In the genomic region with DNA sequence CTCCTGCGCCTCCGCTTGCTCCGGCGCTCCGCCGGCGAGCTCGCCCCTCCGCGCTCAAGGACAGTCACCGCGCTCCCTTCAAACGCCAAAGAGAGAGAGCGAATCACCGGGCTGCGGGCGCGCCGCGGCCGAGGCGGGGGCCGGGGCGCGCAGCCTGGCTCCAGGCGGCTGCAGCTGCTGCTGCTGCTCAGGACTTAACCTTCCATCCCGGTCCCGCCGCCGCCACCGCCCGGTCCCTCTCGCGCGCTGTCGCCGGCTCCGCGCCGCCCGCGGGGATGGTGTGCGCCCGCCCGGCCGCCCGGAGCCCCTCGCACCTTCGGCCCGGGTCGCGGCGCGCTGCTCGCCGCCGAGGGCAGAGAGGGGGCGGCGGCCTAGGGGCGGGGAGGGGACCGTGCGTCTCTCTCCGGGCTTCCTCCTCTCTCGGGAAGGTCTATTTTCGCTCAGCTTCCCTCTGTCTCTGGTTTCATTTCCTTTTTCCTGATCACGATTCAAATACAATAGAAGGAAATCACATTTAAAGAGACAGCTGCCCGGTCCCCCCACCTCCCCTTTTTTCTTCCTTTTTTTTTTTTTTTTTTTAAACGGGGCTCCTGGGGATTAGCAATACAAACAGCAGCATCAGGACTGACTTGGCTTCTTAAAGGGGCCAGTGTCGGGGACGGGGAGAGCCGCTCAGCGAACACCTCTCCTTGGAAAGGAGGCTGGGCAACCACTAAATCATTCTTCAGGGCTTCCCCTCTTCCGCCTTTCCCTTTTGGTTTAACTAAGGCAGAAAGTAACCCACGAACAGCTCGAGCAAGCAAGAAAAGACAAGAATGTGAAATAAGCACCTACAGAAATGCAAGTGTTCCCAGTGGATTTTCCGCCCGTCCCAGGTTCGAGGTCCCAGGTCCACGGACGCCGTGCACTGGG, we compare ENCODE assay signal across 8 cellular contexts. TPM values are rescaled to one million over a fixed set of nuclear protein-coding genes. Genes with fewer than 3 reads are reported as not detected.
A peak's percentile ranks its signal among the peaks of the same experiment; 100 is the strongest.
DNase-seq lines count a peak whose midpoint lies in the region; ATAC-seq and TF ChIP-seq lines count a peak whose summit lies in the region.

No MANE protein-coding gene starts in this region.

- no peaks in the 10 kb centered on the region for H3K9me3 Mint-ChIP-seq in effector memory CD8-positive, alpha-beta T cell
- no peaks in the 10 kb centered on the region for H3K9me3 Mint-ChIP-seq in memory B cell

- peak overlapping the region; percentile 15 to 64 for H3K27ac ChIP-seq in thoracic aorta

- H3K27ac Mint-ChIP-seq in effector memory CD8-positive, alpha-beta T cell: peak overlapping the region in 1 of 2 donors; percentile 31
- H3K27ac Mint-ChIP-seq in memory B cell: peak overlapping the region; percentile 78

- peak overlapping the region; percentile 84 for H3K4me3 ChIP-seq in thoracic aorta

- peaks cover 0 to 16% of the 10 kb centered on the region in 2 donors for H3K4me1 ChIP-seq in thoracic aorta (ENCODE audit: control insufficient read depth in 1 of 2, low read depth in 2 of 2)

- no peaks in the 10 kb centered on the region for H3K36me3 ChIP-seq in thoracic aorta

- no peaks in the 10 kb centered on the region for H3K27me3 ChIP-seq in thoracic aorta (replicated peaks; ENCODE audit: insufficient read depth)

- DNase-seq in AG08396 (ENCODE audit: low spot score): peak; percentile 54
- DNase-seq in KG1 (lab: John Stamatoyannopoulos, UW): peak; percentile 52
- peak; percentile 21 for DNase-seq in SK-N-DZ (ENCODE audit: low spot score)
- DNase-seq in effector memory CD8-positive, alpha-beta T cell: no peak
- peak in 1 of 2 donors; percentile 41 for DNase-seq in memory B cell (ENCODE audit: low spot score in 2 of 2)
- no peak for DNase-seq in thoracic aorta (ENCODE audit: low spot score)
- DNase-seq in HCEC 1CT: no peak

- no peak for TF ChIP-seq CTCF in thoracic aorta (IDR thresholded peaks at IDR 0.05)

- no peaks in the 10 kb centered on the region for H3K9me3 ChIP-seq in thoracic aorta

- no peaks in the 10 kb centered on the region for H3K36me3 Mint-ChIP-seq in effector memory CD8-positive, alpha-beta T cell (ENCODE audit: insufficient read depth)
- H3K36me3 Mint-ChIP-seq in memory B cell: no peaks in the 10 kb centered on the region

- peak; percentile 50 for ATAC-seq in GM18498 (IDR thresholded peaks at IDR 0.05; ENCODE audit: unreplicated experiment)
- ATAC-seq in effector memory CD8-positive, alpha-beta T cell (replicated peaks): peak; percentile 59
- ATAC-seq in memory B cell (ENCODE audit: low read depth): peak; percentile 67
- peak; percentile 23 for ATAC-seq in thoracic aorta (ENCODE audit: insufficient number of reproducible peaks, low FRiP score, low read depth)

- H3K4me3 Mint-ChIP-seq in effector memory CD8-positive, alpha-beta T cell: peak overlapping the region; percentile 95 to 96
- peak overlapping the region; percentile 94 for H3K4me3 Mint-ChIP-seq in memory B cell

- peaks cover 5 to 8% of the 10 kb centered on the region in 2 donors for H3K4me1 Mint-ChIP-seq in effector memory CD8-positive, alpha-beta T cell (ENCODE audit: low read depth in 2 of 2)
- peaks cover 23% of the 10 kb centered on the region for H3K4me1 Mint-ChIP-seq in memory B cell

- H3K27me3 Mint-ChIP-seq in effector memory CD8-positive, alpha-beta T cell: peaks cover 74 to 86% of the 10 kb centered on the region in 2 donors
- no peaks in the 10 kb centered on the region for H3K27me3 Mint-ChIP-seq in memory B cell

RNA-seq across cellular contexts. Expression of a gene that starts 22.1 kb away (rescaled TPM):
- not detected in 2 replicates for polyA plus RNA-seq in SK-N-DZ (2014; cell fraction: cytosol; rRNA removed)
- not detected in 2 replicates for polyA plus RNA-seq in SK-N-DZ (2014; cell fraction: nucleus; rRNA removed)
- 10 to 100 TPM; 37.0 to 74.3 TPM for total RNA-seq in thoracic aorta

Comparison
In these comparisons a context has a peak if more than half of its experiments do, and no peak if none do; other contexts are left out.
1. DNase-seq: peak in AG08396 (single experiment), KG1 (single experiment) and SK-N-DZ (single experiment); none in effector memory CD8-positive, alpha-beta T cell (0 of 3), thoracic aorta (single experiment) and HCEC 1CT (single experiment).
2. Peak in every context shown above with its lines, with median percentiles within 50 percentile points of each other: ATAC-seq.